In the genomic region with DNA sequence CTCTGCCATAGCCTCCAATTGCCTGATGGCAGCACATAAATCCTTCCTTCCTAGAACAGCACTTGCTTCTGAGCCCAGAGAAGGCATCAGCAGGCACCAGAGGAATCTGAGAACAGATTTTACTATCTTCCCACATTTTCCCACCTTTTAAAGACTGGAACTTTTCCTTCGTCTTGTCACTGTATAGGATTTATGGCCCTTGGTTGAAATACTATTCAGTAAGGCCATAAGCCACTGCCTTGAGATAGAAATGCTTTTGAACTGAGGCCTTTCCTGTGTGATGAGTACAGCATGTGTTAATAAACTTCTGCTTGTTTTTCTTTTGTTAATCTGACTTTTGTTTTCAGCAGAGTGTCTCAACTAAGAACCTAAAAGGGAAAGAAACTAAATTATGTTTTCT, we compare ENCODE assay signal across 23 cellular contexts.
DNase-seq lines count a peak whose midpoint lies in the region; ATAC-seq, FAIRE-seq and TF ChIP-seq lines count a peak whose summit lies in the region.
"Had no signal": no experiment of that assay in that cellular context is flagged by ENCODE, and none has a peak within 500 bp of the region (broad histone marks: within the 10 kb centered on the region; RNA-seq: fewer than 3 reads in every experiment).

No MANE protein-coding gene starts in this region.

- H3K4me1 ChIP-seq in GM23248 (ENCODE audit: insufficient read depth) (peaks cover 33% of the 10 kb centered on the region), astrocyte (ENCODE audit: insufficient read depth, low read length) (peaks cover 36% of the 10 kb centered on the region), iPS-20b (ENCODE audit: insufficient read depth, low read length) (peaks cover 56% of the 10 kb centered on the region), smooth muscle cell (ENCODE audit: low read depth) (peaks cover 61% of the 10 kb centered on the region)
- H3K4me1 ChIP-seq: testis had no signal

- no peaks in the 10 kb centered on the region for H3K27me3 Mint-ChIP-seq in astrocyte (ENCODE audit: low read depth, unreplicated experiment)
- H3K27me3 Mint-ChIP-seq in Calu3 (ENCODE audit: unreplicated experiment), result no peaks in the 10 kb centered on the region
- H3K27me3 Mint-ChIP-seq: brain; stimulated activated naive B cell treated with anti-CD40 and anti-IgM and Interleukin-4, amounts not matched to agents 10 μg/mL and 1 μg/mL and 100 μg/mL, for 72 hours had no signal

- H3F3A ChIP-seq in GM23248 (ENCODE audit: insufficient read depth) (peaks cover 23% of the 10 kb centered on the region), smooth muscle cell (ENCODE audit: low read depth) (peaks cover 34% of the 10 kb centered on the region)

- H3K36me3 Mint-ChIP-seq in astrocyte (ENCODE audit: low read depth, unreplicated experiment) (no peaks in the 10 kb centered on the region), Calu3 (ENCODE audit: insufficient read depth, unreplicated experiment) (no peaks in the 10 kb centered on the region)

- H4K20me1 ChIP-seq in GM23248 (ENCODE audit: insufficient read depth), result no peaks in the 10 kb centered on the region
- H4K20me1 ChIP-seq in astrocyte (ENCODE audit: insufficient read depth, low read length), result no peaks in the 10 kb centered on the region
- H4K20me1 ChIP-seq in smooth muscle cell (ENCODE audit: low read depth), result peaks cover 7% of the 10 kb centered on the region

- in situ Hi-C loops in GM23248 (cut with MboI), result no loop called here

- H3K9me3 ChIP-seq in GM23248 (ENCODE audit: low read depth) (no peaks in the 10 kb centered on the region), astrocyte (ENCODE audit: insufficient read depth, low read depth, low read length) (no peaks in the 10 kb centered on the region), iPS-20b (ENCODE audit: insufficient read depth, low read depth, low read length) (no peaks in the 10 kb centered on the region), smooth muscle cell (replicated peaks; ENCODE audit: low read depth) (no peaks in the 10 kb centered on the region)
- H3K9me3 ChIP-seq: testis had no signal

- H2AFZ ChIP-seq in GM23248, result no peak overlapping the region
- H2AFZ ChIP-seq in astrocyte (ENCODE audit: low read depth, low read length), result no peak overlapping the region
- H2AFZ ChIP-seq in smooth muscle cell (ENCODE audit: low read depth), result no peak overlapping the region

- H3K27ac ChIP-seq in GM23248 (peak overlapping the region; percentile 17), astrocyte (ENCODE audit: low read depth, low read length) (no peak overlapping the region), iPS-20b (ENCODE audit: low read length) (no peak overlapping the region), smooth muscle cell (ENCODE audit: low read depth) (peak overlapping the region; percentile 78)
- H3K27ac ChIP-seq: testis had no signal

- CTCF ChIA-PET in Calu3 (lab: Charles Lee), result interaction anchor here (0.6 kb wide), 1 partner anchor 12 kb away, joined by 8 read pairs; no protein-coding TSS in a partner anchor

- TF ChIP-seq CTCF in astrocyte (IDR thresholded peaks at IDR 0.05; ENCODE audit: insufficient read depth, low read depth, low read length) (no peak), smooth muscle cell (IDR thresholded peaks at IDR 0.05; ENCODE audit: borderline replicate concordance, insufficient read depth, poor library complexity, severe bottlenecking) (no peak), Calu3 (IDR thresholded peaks at IDR 0.05; ENCODE audit: unreplicated experiment) (no peak)

- no peaks in the 10 kb centered on the region for H3K9me2 ChIP-seq in GM23248 (ENCODE audit: insufficient read depth)

- peak; percentile 34 for FAIRE-seq in astrocyte (lab: Jason Lieb, UNC)
- FAIRE-seq: D721Med, endometrium had no signal

- no peaks in the 10 kb centered on the region for H3K27me3 ChIP-seq in GM23248 (replicated peaks; ENCODE audit: insufficient read depth)
- H3K27me3 ChIP-seq in astrocyte (ENCODE audit: insufficient read depth, low read length), result no peaks in the 10 kb centered on the region
- no peaks in the 10 kb centered on the region for H3K27me3 ChIP-seq in iPS-20b (ENCODE audit: insufficient read depth, low read length)
- no peaks in the 10 kb centered on the region for H3K27me3 ChIP-seq in smooth muscle cell (ENCODE audit: low read depth)
- H3K27me3 ChIP-seq: testis had no signal

- H3K9ac ChIP-seq in GM23248 (no peak overlapping the region), astrocyte (ENCODE audit: low read length) (no peak overlapping the region), iPS-20b (ENCODE audit: low read depth, low read length) (peak overlapping the region; percentile 26; the same call in 1 of the 2 replicates), smooth muscle cell (ENCODE audit: low read depth) (no peak overlapping the region)

- H3K4me3 Mint-ChIP-seq in astrocyte (ENCODE audit: unreplicated experiment) (no peak overlapping the region), Calu3 (ENCODE audit: low read depth, unreplicated experiment) (no peak overlapping the region)
- H3K4me3 Mint-ChIP-seq: activated CD4-positive, alpha-beta T cell treated with anti-CD3 and anti-CD28 coated beads, Interleukin-2, amount 10 ng/mL, durations not matched to agents 24 days and 14 days; activated T-cell treated with anti-CD3 and anti-CD28 coated beads, Interleukin-2, amount 50 U/mL, for 4 hours; brain; stimulated activated naive B cell treated with anti-CD40 and anti-IgM and Interleukin-4, amounts not matched to agents 10 μg/mL and 1 μg/mL and 100 μg/mL, for 72 hours had no signal

- H3K36me3 ChIP-seq in GM23248 (ENCODE audit: low read depth) (0 out of 2 replicates have a peak, but pooled peaks cover 5% of the 10 kb centered on the region), astrocyte (ENCODE audit: insufficient read depth, low read length) (peaks cover 13% of the 10 kb centered on the region), iPS-20b (ENCODE audit: insufficient read depth, low read depth, low read length) (peaks cover 50% of the 10 kb centered on the region), smooth muscle cell (ENCODE audit: low read depth) (no peaks in the 10 kb centered on the region)

- no peak overlapping the region for H3K4me3 ChIP-seq in GM23248
- no peak overlapping the region for H3K4me3 ChIP-seq in astrocyte (ENCODE audit: insufficient read depth, low read depth, low read length)
- H3K4me3 ChIP-seq in iPS-20b (ENCODE audit: low read length), result no peak overlapping the region
- H3K4me3 ChIP-seq in smooth muscle cell, result no peak overlapping the region
- H3K4me3 ChIP-seq: coronary artery, testis had no signal

- no TSS peak for BruUV-seq in Calu3 (replicated peaks; lab: Mats Ljungman, UMichigan)

- 78 to 80% methylated on average over 1 of the region's 1 CpG for WGBS in GM23248 (ENCODE audit: low coverage in 1 of 2, low lambda C conversion rate in 2 of 2, missing lambda C conversion rate in 2 of 2), 2 experiments
- 7% methylated on average over 1 of the region's 1 CpG for WGBS in smooth muscle cell (ENCODE audit: low lambda C conversion rate)

- peaks cover 52% of the 10 kb centered on the region for H3K4me1 Mint-ChIP-seq in astrocyte (ENCODE audit: low read depth, unreplicated experiment)
- no peaks in the 10 kb centered on the region for H3K4me1 Mint-ChIP-seq in Calu3 (ENCODE audit: low read depth, unreplicated experiment)

- H3K9me3 Mint-ChIP-seq in astrocyte (ENCODE audit: unreplicated experiment), result no peaks in the 10 kb centered on the region
- H3K9me3 Mint-ChIP-seq in Calu3 (ENCODE audit: low read depth, unreplicated experiment), result no peaks in the 10 kb centered on the region
- H3K9me3 Mint-ChIP-seq: activated CD4-positive, alpha-beta T cell treated with anti-CD3 and anti-CD28 coated beads, Interleukin-2, amount 10 ng/mL, durations not matched to agents 24 days and 14 days; activated T-cell treated with anti-CD3 and anti-CD28 coated beads, Interleukin-2, amount 50 U/mL, for 4 hours; brain; stimulated activated naive B cell treated with anti-CD40 and anti-IgM and Interleukin-4, amounts not matched to agents 10 μg/mL and 1 μg/mL and 100 μg/mL, for 72 hours had no signal

- H3K79me2 ChIP-seq in GM23248 (ENCODE audit: insufficient read depth) (peaks cover 9% of the 10 kb centered on the region; the same call in 1 of the 2 replicates), astrocyte (ENCODE audit: insufficient read depth, low read length) (no peaks in the 10 kb centered on the region), smooth muscle cell (ENCODE audit: low read depth) (peaks cover 5% of the 10 kb centered on the region)

- peak overlapping the region; percentile 60 for H3K4me2 ChIP-seq in GM23248 (ENCODE audit: unreplicated experiment)
- no peak overlapping the region for H3K4me2 ChIP-seq in astrocyte (ENCODE audit: low read length)
- peak overlapping the region; percentile 64 for H3K4me2 ChIP-seq in smooth muscle cell

- no peak for ATAC-seq in HG03108 (IDR thresholded peaks at IDR 0.05; ENCODE audit: unreplicated experiment)
- ATAC-seq: activated T-cell treated with anti-CD3 and anti-CD28 coated beads, Interleukin-2, amount 50 U/mL, for 4 hours; SK-N-SH treated with all-trans-retinoic acid at 6 μM for 48 hours; stimulated activated naive B cell treated with anti-CD40 and anti-IgM and Interleukin-4, amounts not matched to agents 10 μg/mL and 1 μg/mL and 100 μg/mL, for 72 hours had no signal

- H3K27ac Mint-ChIP-seq in astrocyte (ENCODE audit: unreplicated experiment) (no peak overlapping the region), Calu3 (ENCODE audit: unreplicated experiment) (no peak overlapping the region)
- H3K27ac Mint-ChIP-seq: stimulated activated naive B cell treated with anti-CD40 and anti-IgM and Interleukin-4, amounts not matched to agents 10 μg/mL and 1 μg/mL and 100 μg/mL, for 72 hours had no signal

- intact Hi-C loops in Calu3 (cut with micrococcal nuclease; ENCODE audit: unreplicated experiment), result no loop called here

- DNase-seq in GM23248, result peak; percentile 27
- DNase-seq in astrocyte (ENCODE audit: low read depth), result no peak
- no peak for DNase-seq in smooth muscle cell (lab: John Stamatoyannopoulos, UW; ENCODE audit: unreplicated experiment)
- DNase-seq in NK-92 (lab: John Stamatoyannopoulos, UW; ENCODE audit: unreplicated experiment), result no peak
- DNase-seq in Calu3, result no peak
- DNase-seq: activated CD4-positive, alpha-beta T cell treated with anti-CD3 and anti-CD28 coated beads, Interleukin-2, amount 10 ng/mL, durations not matched to agents 24 days and 14 days; activated T-cell treated with anti-CD3 and anti-CD28 coated beads, Interleukin-2, amount 50 U/mL, for 4 hours; glutamatergic neuron; GOT3; NCI-H1092; NCI-H187 treated with DMSO at 0.1 percent for 48 hours; NCI-H526 treated with DMSO at 0.1 percent for 48 hours; stimulated activated CD4-positive, alpha-beta T cell treated with anti-CD3 and anti-CD28 coated beads, Interleukin-2, amount 100 ng/mL, for 48 hours; stimulated activated naive B cell treated with anti-CD40 and anti-IgM and Interleukin-4, amounts not matched to agents 10 μg/mL and 1 μg/mL and 100 μg/mL, for 72 hours; T-helper 2 cell; testis had no signal

Comparison
In these comparisons a context has a peak if more than half of its experiments do, and no peak if none do; other contexts are left out.
1. H3K27ac ChIP-seq: peak in GM23248 (single experiment) and smooth muscle cell (single experiment); none in astrocyte (single experiment) and iPS-20b (single experiment).